In genomic region chr1:6646499-6647148, GRCh38 we compare ENCODE assay signal across 8 cellular contexts. TPM values are rescaled to one million over a fixed set of nuclear protein-coding genes. Genes with fewer than 3 reads are reported as not detected.
DNase-seq lines count a peak whose midpoint lies in the region; TF ChIP-seq lines count a peak whose summit lies in the region.

No MANE protein-coding gene starts in this region.

- H3K9me2 ChIP-seq in SK-N-SH = no peaks in the 10 kb centered on the region

- no peaks in the 10 kb centered on the region for H3K79me2 ChIP-seq in SK-N-SH (ENCODE audit: insufficient read depth)

- peak; percentile 73 for TF ChIP-seq RAD21 in SK-N-SH (IDR thresholded peaks at IDR 0.05; ENCODE audit: low read length)

- no peaks in the 10 kb centered on the region for H3K27me3 ChIP-seq in SK-N-SH (ENCODE audit: insufficient read depth)

- 83% methylated on average over 10 of the region's 10 CpGs for WGBS in SK-N-SH (ENCODE audit: low lambda C conversion rate)

- H3K4me3 ChIP-seq in SK-N-SH (ENCODE audit: low read depth in 2 of 2, low read length in 1 of 2) = peak overlapping the region in 1 of 2 experiments; percentile 31; a peak in 1 of 4 replicates

- no peak overlapping the region for H3K9ac ChIP-seq in SK-N-SH

- POLR2A ChIA-PET in SK-N-SH (lab: Yijun Ruan, JAX) = no interaction called here

- TF ChIP-seq CTCF in SK-N-SH (IDR thresholded peaks at IDR 0.05) = peak; percentile 60

- no peak overlapping the region for H2AFZ ChIP-seq in SK-N-SH (ENCODE audit: low read depth)

- H3K4me1 ChIP-seq in SK-N-SH (ENCODE audit: control insufficient read depth in 1 of 2, insufficient read depth in 2 of 2, low read depth in 1 of 2, low read length in 1 of 2) = no peaks in the 10 kb centered on the region

- no peaks in the 10 kb centered on the region for H3F3A ChIP-seq in SK-N-SH (replicated peaks; ENCODE audit: insufficient read depth)

- CTCF ChIA-PET in SK-N-SH (lab: Yijun Ruan, JAX) = interaction anchor here (0.6 to 2.5 kb wide), 27 partner anchors 9 to 206 kb away, joined by 3 to 20 read pairs (median 4); partner anchors contain the start of genes DNAJC11, KLHL21, NOL9 and TAS1R1

- no peak for TF ChIP-seq EP300 in SK-N-SH (IDR thresholded peaks at IDR 0.05; ENCODE audit: borderline replicate concordance in 1 of 2, low read depth in 1 of 2, low read length in 1 of 2)

- peaks cover 9 to 25% of the 10 kb centered on the region in 2 experiments for H3K36me3 ChIP-seq in SK-N-SH (replicated peaks in 1 of 2; ENCODE audit: control insufficient read depth in 1 of 2, insufficient read depth in 2 of 2, low read length in 1 of 2)

- DNase-seq in NCI-H82 (lab: John Stamatoyannopoulos, UW) (peak; percentile 60), NCI-H82 treated with DMSO at 0.1 percent for 48 hours (lab: John Stamatoyannopoulos, UW; ENCODE audit: unreplicated experiment) (no peak), HT-29 (ENCODE audit: low spot score) (peak; percentile 55), SK-N-SH (peak; percentile 66), epidermal melanocyte (ENCODE audit: insufficient read length, low spot score) (peak; percentile 63), myocyte (ENCODE audit: low read depth) (peak; percentile 60), NCI-H187 treated with DMSO at 0.1 percent for 48 hours (lab: John Stamatoyannopoulos, UW) (no peak)
- DNase-seq in activated CD8-positive, alpha-beta memory T cell treated with anti-CD3 and anti-CD28 coated beads, Interleukin-2, amount 50 U/mL, for 48 hours = no peak

- no peaks in the 10 kb centered on the region for H3K9me3 ChIP-seq in SK-N-SH

- no peak overlapping the region for H3K27ac ChIP-seq in SK-N-SH (ENCODE audit: low read depth in 2 of 2, low read length in 1 of 2)

- H4K20me1 ChIP-seq in SK-N-SH (ENCODE audit: insufficient read depth) = no peaks in the 10 kb centered on the region

- H3K4me2 ChIP-seq in SK-N-SH = no peak overlapping the region

TF ChIP-seq in SK-N-SH, 30 proteins besides CTCF, POLR2A, EP300 and RAD21:
- TF ChIP-seq RFX5 (IDR thresholded peaks at IDR 0.05; ENCODE audit: low read length) = no peak
- TF ChIP-seq SMC3 (IDR thresholded peaks at IDR 0.05; ENCODE audit: low read depth, low read length) = peak; percentile 22; the same call in 1 of the 2 replicates
TF ChIP-seq in SK-N-SH: peak in this region for 1.

RNA-seq across cellular contexts. Expression of gene THAP3, which starts 22.0 kb away (rescaled TPM):
- 19.6 and 22.7 TPM in 2 replicates for total RNA-seq in HT-29 (2014; rRNA removed; shearing (Covaris generic))
- 10.0 and 11.1 TPM in 2 replicates for polyA plus RNA-seq in SK-N-SH (2012; rRNA removed)
- 5.4 and 7.7 TPM in 2 replicates for polyA plus RNA-seq in SK-N-SH (2012; cell fraction: cytosol; rRNA removed)
- polyA plus RNA-seq in SK-N-SH (2012; cell fraction: nucleus; rRNA removed) = 25.0 and 36.2 TPM in 2 replicates
- 31.1 and 33.0 TPM in 2 replicates for total RNA-seq in myocyte
- 19.3 TPM for polyA plus RNA-seq in myocyte (2012)

RNA-seq across cellular contexts. Expression of gene PHF13, which starts 33.1 kb away (rescaled TPM):
- total RNA-seq in HT-29 (2014; rRNA removed; shearing (Covaris generic)) = 8.8 and 11.5 TPM in 2 replicates
- polyA plus RNA-seq in SK-N-SH (2012; rRNA removed) = 6.5 and 8.5 TPM in 2 replicates
- polyA plus RNA-seq in SK-N-SH (2012; cell fraction: cytosol; rRNA removed) = 6.9 and 8.9 TPM in 2 replicates
- polyA plus RNA-seq in SK-N-SH (2012; cell fraction: nucleus; rRNA removed) = 16.4 and 22.0 TPM in 2 replicates
- total RNA-seq in myocyte = 7.4 and 9.6 TPM in 2 replicates
- polyA plus RNA-seq in myocyte (2012) = 14.3 TPM

RNA-seq across cellular contexts. Expression of gene KLHL21, which starts 44.0 kb away (rescaled TPM):
- total RNA-seq in HT-29 (2014; rRNA removed; shearing (Covaris generic)) = 52.0 and 52.1 TPM in 2 replicates
- polyA plus RNA-seq in SK-N-SH (2012; rRNA removed) = 9.0 and 12.5 TPM in 2 replicates
- 4.5 and 7.5 TPM in 2 replicates for polyA plus RNA-seq in SK-N-SH (2012; cell fraction: cytosol; rRNA removed)
- 29.6 and 32.4 TPM in 2 replicates for polyA plus RNA-seq in SK-N-SH (2012; cell fraction: nucleus; rRNA removed)
- total RNA-seq in myocyte = 118 and 122 TPM in 2 replicates
- 64.9 TPM for polyA plus RNA-seq in myocyte (2012)

RNA-seq across cellular contexts. Expression of gene DNAJC11, which starts 55.0 kb away (rescaled TPM):
- 48.2 and 64.3 TPM in 2 replicates for total RNA-seq in HT-29 (2014; rRNA removed; shearing (Covaris generic))
- polyA plus RNA-seq in SK-N-SH (2012; rRNA removed) = 35.5 and 38.2 TPM in 2 replicates
- polyA plus RNA-seq in SK-N-SH (2012; cell fraction: cytosol; rRNA removed) = 29.5 and 29.9 TPM in 2 replicates
- 71.0 and 76.7 TPM in 2 replicates for polyA plus RNA-seq in SK-N-SH (2012; cell fraction: nucleus; rRNA removed)
- 25.0 and 35.2 TPM in 2 replicates for total RNA-seq in myocyte
- polyA plus RNA-seq in myocyte (2012) = 41.9 TPM

Comparison
In these comparisons a context has a peak if more than half of its experiments do, and no peak if none do; other contexts are left out.
1. DNase-seq: peak in NCI-H82 (single experiment), HT-29 (single experiment), SK-N-SH (single experiment), epidermal melanocyte (single experiment) and myocyte (single experiment); none in NCI-H82 treated with DMSO at 0.1 percent for 48 hours (single experiment), NCI-H187 treated with DMSO at 0.1 percent for 48 hours (single experiment) and activated CD8-positive, alpha-beta memory T cell treated with anti-CD3 and anti-CD28 coated beads, Interleukin-2, amount 50 U/mL, for 48 hours (single experiment).